Comparison of ENCODE assay signal across 30 cellular contexts in genomic region chr4:40557741-40558140, GRCh38.
A peak's percentile ranks its signal among the peaks of the same experiment; 100 is the strongest.
DNase-seq lines count a peak whose midpoint lies in the region; ATAC-seq and TF ChIP-seq lines count a peak whose summit lies in the region.
"Had no signal": no experiment of that assay in that cellular context is flagged by ENCODE, and none has a peak within 500 bp of the region (broad histone marks: within the 10 kb centered on the region; RNA-seq: fewer than 3 reads in every experiment).

No MANE protein-coding gene starts in this region.

- H3K27ac Mint-ChIP-seq in activated T-helper 2 cell treated with anti-CD3 and anti-CD28 coated beads, Interferon-gamma antibody, Interleukin-2, Interleukin-4, amounts not matched to agents 10 μg/mL and 5 μg/mL and 100 μg/mL, durations not matched to agents 14 hours and 24 hours and 36 hours = peak overlapping the region; percentile 14
- peak overlapping the region; percentile 49 for H3K27ac Mint-ChIP-seq in mesothelial cell of epicardium
- H3K27ac Mint-ChIP-seq in activated CD4-positive, alpha-beta T cell treated with anti-CD3 and anti-CD28 coated beads for 36 hours = no peak overlapping the region
- H3K27ac Mint-ChIP-seq: activated CD8-positive, alpha-beta T cell treated with anti-CD3 and anti-CD28 coated beads, Interleukin-2, amount 10 ng/mL, durations not matched to agents 7 days and 5 days; activated naive CD4-positive, alpha-beta T cell treated with anti-CD3 and anti-CD28 coated beads, Interleukin-2, amount 50 U/mL, for 24 hours; activated T-helper 17 cell treated with anti-CD3 and anti-CD28 coated beads, Interleukin-2, amount 50 U/mL, for 72 hours; HFFc6; stimulated activated memory B cell treated with anti-CD40 and anti-IgM and Interleukin-4, amounts not matched to agents 10 μg/mL and 1 μg/mL and 100 μg/mL, for 72 hours; type B pancreatic cell had no signal

- TF ChIP-seq CTCF in mesothelial cell of epicardium (IDR thresholded peaks at IDR 0.05; ENCODE audit: unreplicated experiment) = no peak

- intact Hi-C loops in activated T-helper 2 cell treated with anti-CD3 and anti-CD28 coated beads, Interferon-gamma antibody, Interleukin-2, Interleukin-4, amounts not matched to agents 10 μg/mL and 5 μg/mL and 100 μg/mL, durations not matched to agents 14 hours and 24 hours and 36 hours (cut with micrococcal nuclease) = loop anchor here (10.0 kb wide), 1 partner anchor 123 kb away; no protein-coding TSS in a partner anchor
- intact Hi-C loops in left colon (cut with DNase I, micrococcal nuclease) = no loop called here
- intact Hi-C loops in activated CD4-positive, alpha-beta T cell treated with anti-CD3 and anti-CD28 coated beads for 36 hours (cut with DNase I, micrococcal nuclease) = loop anchor here in 1 of 2 experiments (10.0 kb wide), 1 partner anchor 93 kb away; no protein-coding TSS in a partner anchor

- H3K9me3 Mint-ChIP-seq in activated T-helper 2 cell treated with anti-CD3 and anti-CD28 coated beads, Interferon-gamma antibody, Interleukin-2, Interleukin-4, amounts not matched to agents 10 μg/mL and 5 μg/mL and 100 μg/mL, durations not matched to agents 14 hours and 24 hours and 36 hours = no peaks in the 10 kb centered on the region
- H3K9me3 Mint-ChIP-seq in mesothelial cell of epicardium = no peaks in the 10 kb centered on the region
- H3K9me3 Mint-ChIP-seq in activated CD4-positive, alpha-beta T cell treated with anti-CD3 and anti-CD28 coated beads for 36 hours (ENCODE audit: low read depth) = no peaks in the 10 kb centered on the region
- H3K9me3 Mint-ChIP-seq: activated naive CD4-positive, alpha-beta T cell treated with anti-CD3 and anti-CD28 coated beads, Interleukin-2, amount 50 U/mL, for 24 hours; activated T-helper 17 cell treated with anti-CD3 and anti-CD28 coated beads, Interleukin-2, amount 50 U/mL, for 72 hours; HFFc6; naive B cell; stimulated activated memory B cell treated with anti-CD40 and anti-IgM and Interleukin-4, amounts not matched to agents 10 μg/mL and 1 μg/mL and 100 μg/mL, for 72 hours; type B pancreatic cell had no signal

- H3K4me1 Mint-ChIP-seq in activated T-helper 2 cell treated with anti-CD3 and anti-CD28 coated beads, Interferon-gamma antibody, Interleukin-2, Interleukin-4, amounts not matched to agents 10 μg/mL and 5 μg/mL and 100 μg/mL, durations not matched to agents 14 hours and 24 hours and 36 hours (ENCODE audit: low read depth) = peaks cover 40% of the 10 kb centered on the region
- H3K4me1 Mint-ChIP-seq in mesothelial cell of epicardium = peaks cover 21% of the 10 kb centered on the region
- peaks cover 11% of the 10 kb centered on the region for H3K4me1 Mint-ChIP-seq in activated CD4-positive, alpha-beta T cell treated with anti-CD3 and anti-CD28 coated beads for 36 hours

- DNase-seq in CD1c-positive myeloid dendritic cell (ENCODE audit: extremely low spot score) (peak; percentile 58), MV-4-11 (lab: John Stamatoyannopoulos, UW) (peak; percentile 14), mesothelial cell of epicardium (ENCODE audit: low spot score in 2 of 2, unreplicated experiment in 2 of 2) (no peak), left colon (no peak), cerebellum (ENCODE audit: low spot score) (no peak)
- DNase-seq in activated T-helper 2 cell treated with anti-CD3 and anti-CD28 coated beads, Interferon-gamma antibody, Interleukin-2, Interleukin-4, amounts not matched to agents 10 μg/mL and 5 μg/mL and 100 μg/mL, durations not matched to agents 14 hours and 24 hours and 36 hours (ENCODE audit: low spot score) = no peak
- no peak for DNase-seq in activated CD4-positive, alpha-beta T cell treated with anti-CD3 and anti-CD28 coated beads for 36 hours
- DNase-seq in activated CD8-positive, alpha-beta memory T cell treated with anti-CD3 and anti-CD28 coated beads, Interleukin-2, amount 50 U/mL, for 48 hours = no peak
- DNase-seq: ACHN; activated CD4-positive, alpha-beta T cell treated with anti-CD3 and anti-CD28 coated beads for 4 hours; activated CD8-positive, alpha-beta T cell treated with anti-CD3 and anti-CD28 coated beads, Interleukin-2, amount 10 ng/mL, durations not matched to agents 7 days and 5 days; BE2C; DMS 273 treated with DMSO at 0.1 percent for 48 hours; EL; glutamatergic neuron; HFFc6; left ventricle myocardium superior; naive B cell; NCI-H1417 treated with DMSO at 0.1 percent for 48 hours; NCI-H446; NCI-H748 treated with DMSO at 0.1 percent for 48 hours; nucleus accumbens; substantia nigra; T-helper 9 cell had no signal

- POLR2A ChIA-PET in activated CD4-positive, alpha-beta T cell treated with anti-CD3 and anti-CD28 coated beads for 36 hours (lab: Charles Lee) = no interaction called here

- ATAC-seq in left colon = no peak
- ATAC-seq in activated CD4-positive, alpha-beta T cell treated with anti-CD3 and anti-CD28 coated beads for 36 hours = no peak
- ATAC-seq: activated CD8-positive, alpha-beta T cell treated with anti-CD3 and anti-CD28 coated beads, Interleukin-2, amount 10 ng/mL, durations not matched to agents 7 days and 5 days; activated T-helper 17 cell treated with anti-CD3 and anti-CD28 coated beads, Interleukin-2, amount 50 U/mL, for 72 hours; GM12878; left ventricle myocardium superior; SK-N-SH treated with all-trans-retinoic acid at 6 μM for 48 hours; stimulated activated memory B cell treated with anti-CD40 and anti-IgM and Interleukin-4, amounts not matched to agents 10 μg/mL and 1 μg/mL and 100 μg/mL, for 72 hours had no signal

- CTCF ChIA-PET in activated CD4-positive, alpha-beta T cell treated with anti-CD3 and anti-CD28 coated beads for 36 hours (lab: Charles Lee) = no interaction called here

- H3K36me3 Mint-ChIP-seq in activated T-helper 2 cell treated with anti-CD3 and anti-CD28 coated beads, Interferon-gamma antibody, Interleukin-2, Interleukin-4, amounts not matched to agents 10 μg/mL and 5 μg/mL and 100 μg/mL, durations not matched to agents 14 hours and 24 hours and 36 hours (ENCODE audit: low read depth) = peaks cover 6% of the 10 kb centered on the region
- peaks cover 3% of the 10 kb centered on the region for H3K36me3 Mint-ChIP-seq in mesothelial cell of epicardium
- H3K36me3 Mint-ChIP-seq in activated CD4-positive, alpha-beta T cell treated with anti-CD3 and anti-CD28 coated beads for 36 hours (ENCODE audit: low read depth) = no peaks in the 10 kb centered on the region
- H3K36me3 Mint-ChIP-seq: activated naive CD4-positive, alpha-beta T cell treated with anti-CD3 and anti-CD28 coated beads, Interleukin-2, amount 50 U/mL, for 24 hours; naive B cell; stimulated activated memory B cell treated with anti-CD40 and anti-IgM and Interleukin-4, amounts not matched to agents 10 μg/mL and 1 μg/mL and 100 μg/mL, for 72 hours had no signal

- H3K27me3 Mint-ChIP-seq in activated T-helper 2 cell treated with anti-CD3 and anti-CD28 coated beads, Interferon-gamma antibody, Interleukin-2, Interleukin-4, amounts not matched to agents 10 μg/mL and 5 μg/mL and 100 μg/mL, durations not matched to agents 14 hours and 24 hours and 36 hours (ENCODE audit: low read depth) = no peaks in the 10 kb centered on the region
- no peaks in the 10 kb centered on the region for H3K27me3 Mint-ChIP-seq in mesothelial cell of epicardium (ENCODE audit: low read depth)
- no peaks in the 10 kb centered on the region for H3K27me3 Mint-ChIP-seq in activated CD4-positive, alpha-beta T cell treated with anti-CD3 and anti-CD28 coated beads for 36 hours
- H3K27me3 Mint-ChIP-seq: activated naive CD4-positive, alpha-beta T cell treated with anti-CD3 and anti-CD28 coated beads, Interleukin-2, amount 50 U/mL, for 24 hours; activated T-helper 17 cell treated with anti-CD3 and anti-CD28 coated beads, Interleukin-2, amount 50 U/mL, for 72 hours; naive B cell; stimulated activated memory B cell treated with anti-CD40 and anti-IgM and Interleukin-4, amounts not matched to agents 10 μg/mL and 1 μg/mL and 100 μg/mL, for 72 hours; type B pancreatic cell had no signal

- H3K4me3 Mint-ChIP-seq in activated T-helper 2 cell treated with anti-CD3 and anti-CD28 coated beads, Interferon-gamma antibody, Interleukin-2, Interleukin-4, amounts not matched to agents 10 μg/mL and 5 μg/mL and 100 μg/mL, durations not matched to agents 14 hours and 24 hours and 36 hours (ENCODE audit: low read depth) = no peak overlapping the region
- H3K4me3 Mint-ChIP-seq in mesothelial cell of epicardium = no peak overlapping the region
- no peak overlapping the region for H3K4me3 Mint-ChIP-seq in activated CD4-positive, alpha-beta T cell treated with anti-CD3 and anti-CD28 coated beads for 36 hours
- H3K4me3 Mint-ChIP-seq: activated CD8-positive, alpha-beta T cell treated with anti-CD3 and anti-CD28 coated beads, Interleukin-2, amount 10 ng/mL, durations not matched to agents 7 days and 5 days; activated naive CD4-positive, alpha-beta T cell treated with anti-CD3 and anti-CD28 coated beads, Interleukin-2, amount 50 U/mL, for 24 hours; activated T-helper 17 cell treated with anti-CD3 and anti-CD28 coated beads, Interleukin-2, amount 50 U/mL, for 72 hours; HFFc6; naive B cell; stimulated activated memory B cell treated with anti-CD40 and anti-IgM and Interleukin-4, amounts not matched to agents 10 μg/mL and 1 μg/mL and 100 μg/mL, for 72 hours; type B pancreatic cell had no signal

Comparison
In these comparisons a context has a peak if more than half of its experiments do, and no peak if none do; other contexts are left out.
1. DNase-seq: peak in CD1c-positive myeloid dendritic cell (single experiment) and MV-4-11 (single experiment); none in activated T-helper 2 cell treated with anti-CD3 and anti-CD28 coated beads, Interferon-gamma antibody, Interleukin-2, Interleukin-4, amounts not matched to agents 10 μg/mL and 5 μg/mL and 100 μg/mL, durations not matched to agents 14 hours and 24 hours and 36 hours (single experiment), mesothelial cell of epicardium (0 of 2), left colon (0 of 2), activated CD4-positive, alpha-beta T cell treated with anti-CD3 and anti-CD28 coated beads for 36 hours (single experiment), cerebellum (single experiment) and activated CD8-positive, alpha-beta memory T cell treated with anti-CD3 and anti-CD28 coated beads, Interleukin-2, amount 50 U/mL, for 48 hours (single experiment).